16 cellular contexts compared by ENCODE assay signal in the genomic region with DNA sequence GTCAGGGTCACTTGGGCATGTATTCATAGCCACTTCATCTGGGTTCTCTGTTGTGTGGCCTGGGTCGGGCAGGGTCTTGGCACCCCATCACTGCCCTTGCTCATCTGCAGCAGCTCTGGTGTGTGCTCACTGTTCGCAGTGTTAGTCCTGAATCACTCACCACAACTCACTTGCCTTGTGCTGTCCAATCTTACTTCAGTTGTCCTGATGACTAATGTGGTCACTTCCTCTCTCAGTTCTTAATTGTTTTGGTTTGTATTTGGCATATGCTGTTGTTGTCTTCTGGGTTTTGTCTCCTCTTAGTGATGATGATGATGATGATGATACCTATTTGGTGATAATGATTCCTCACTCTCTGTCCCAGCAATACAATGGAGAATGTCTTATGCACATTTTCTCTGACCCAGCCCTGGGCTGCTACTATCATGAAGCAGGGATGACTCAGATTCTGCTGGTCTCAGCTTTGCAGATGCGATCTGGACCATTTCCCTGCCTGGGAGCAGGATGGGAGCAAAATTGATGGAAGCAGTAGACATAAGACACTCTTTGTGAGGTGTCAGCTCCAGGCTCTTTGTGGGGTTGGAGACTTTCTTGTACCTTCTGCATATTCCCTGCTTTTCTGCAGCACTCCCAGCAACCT. TPM values are rescaled to one million over a fixed set of nuclear protein-coding genes. Genes with fewer than 3 reads are reported as not detected.
DNase-seq lines count a peak whose midpoint lies in the region; ATAC-seq, FAIRE-seq and TF ChIP-seq lines count a peak whose summit lies in the region.
"Had no signal": no experiment of that assay in that cellular context is flagged by ENCODE, and none has a peak within 500 bp of the region (broad histone marks: within the 10 kb centered on the region; RNA-seq: fewer than 3 reads in every experiment).

No MANE protein-coding gene starts in this region.

- H3K27me3 Mint-ChIP-seq in astrocyte (ENCODE audit: low read depth, unreplicated experiment) (peaks cover 11% of the 10 kb centered on the region), immature natural killer cell (ENCODE audit: low read depth in 3 of 3) (peaks cover 4 to 10% (median 6%) of the 10 kb centered on the region in 3 donors)
- H3K27me3 Mint-ChIP-seq in activated CD4-positive, alpha-beta T cell treated with anti-CD3 and anti-CD28 coated beads, Interleukin-2, amount 10 ng/mL, durations not matched to agents 7 days and 5 days = peaks cover 4% of the 10 kb centered on the region

- no peak for TF ChIP-seq CTCF in astrocyte (IDR thresholded peaks at IDR 0.05; ENCODE audit: insufficient read depth, low read depth, low read length)

- H2AFZ ChIP-seq in astrocyte (ENCODE audit: low read depth, low read length) = no peak overlapping the region

- H3K36me3 ChIP-seq in astrocyte (ENCODE audit: insufficient read depth, low read length) = no peaks in the 10 kb centered on the region
- H3K36me3 ChIP-seq: left ventricle myocardium inferior had no signal

- H3K27ac Mint-ChIP-seq in astrocyte (ENCODE audit: unreplicated experiment) = no peak overlapping the region
- no peak overlapping the region for H3K27ac Mint-ChIP-seq in activated CD4-positive, alpha-beta T cell treated with anti-CD3 and anti-CD28 coated beads, Interleukin-2, amount 10 ng/mL, durations not matched to agents 7 days and 5 days
- no peak overlapping the region for H3K27ac Mint-ChIP-seq in immature natural killer cell
- H3K27ac Mint-ChIP-seq: activated naive CD4-positive, alpha-beta T cell treated with anti-CD3 and anti-CD28 coated beads, Interleukin-2, amount 50 U/mL, for 24 hours; nephron had no signal

- H3K9me3 Mint-ChIP-seq in astrocyte (ENCODE audit: unreplicated experiment) = no peaks in the 10 kb centered on the region
- no peaks in the 10 kb centered on the region for H3K9me3 Mint-ChIP-seq in activated CD4-positive, alpha-beta T cell treated with anti-CD3 and anti-CD28 coated beads, Interleukin-2, amount 10 ng/mL, durations not matched to agents 7 days and 5 days
- no peaks in the 10 kb centered on the region for H3K9me3 Mint-ChIP-seq in immature natural killer cell
- H3K9me3 Mint-ChIP-seq: activated naive CD4-positive, alpha-beta T cell treated with anti-CD3 and anti-CD28 coated beads, Interleukin-2, amount 50 U/mL, for 24 hours; nephron had no signal

- H3K4me1 Mint-ChIP-seq in astrocyte (ENCODE audit: low read depth, unreplicated experiment) (peaks cover 3% of the 10 kb centered on the region), immature natural killer cell (no peaks in the 10 kb centered on the region)
- H3K4me1 Mint-ChIP-seq in activated CD4-positive, alpha-beta T cell treated with anti-CD3 and anti-CD28 coated beads, Interleukin-2, amount 10 ng/mL, durations not matched to agents 7 days and 5 days = no peaks in the 10 kb centered on the region
- H3K4me1 Mint-ChIP-seq: activated naive CD4-positive, alpha-beta T cell treated with anti-CD3 and anti-CD28 coated beads, Interleukin-2, amount 50 U/mL, for 24 hours; nephron had no signal

- DNase-seq in EH (ENCODE audit: low read depth) = peak; percentile 51
- peak; percentile 35 for DNase-seq in astrocyte (ENCODE audit: low read depth)
- peak; percentile 50 for DNase-seq in kidney tubule cell (ENCODE audit: low spot score)
- no peak for DNase-seq in retina
- no peak for DNase-seq in activated CD4-positive, alpha-beta T cell treated with anti-CD3 and anti-CD28 coated beads, Interleukin-2, amount 10 ng/mL, durations not matched to agents 7 days and 5 days
- no peak for DNase-seq in immature natural killer cell
- no peak for DNase-seq in stimulated activated CD4-positive, alpha-beta T cell treated with anti-CD3 and anti-CD28 coated beads, Interleukin-4, amount 100 ng/mL, for 4 hours
- DNase-seq: hypothalamus; left ventricle myocardium inferior; stimulated activated CD4-positive, alpha-beta T cell treated with anti-CD3 and anti-CD28 coated beads, Interleukin-2, amount 100 ng/mL, for 48 hours had no signal

- FAIRE-seq in astrocyte (lab: Jason Lieb, UNC) = peak; percentile 73

- CTCF ChIA-PET in activated CD4-positive, alpha-beta T cell treated with anti-CD3 and anti-CD28 coated beads, Interleukin-2, amount 10 ng/mL, durations not matched to agents 7 days and 5 days (lab: Charles Lee) = interaction anchor here (1.6 kb wide), 1 partner anchor 18 kb away, joined by 4 read pairs; no protein-coding TSS in a partner anchor

- H3K36me3 Mint-ChIP-seq in astrocyte (ENCODE audit: low read depth, unreplicated experiment) (no peaks in the 10 kb centered on the region), immature natural killer cell (no peaks in the 10 kb centered on the region)
- no peaks in the 10 kb centered on the region for H3K36me3 Mint-ChIP-seq in activated CD4-positive, alpha-beta T cell treated with anti-CD3 and anti-CD28 coated beads, Interleukin-2, amount 10 ng/mL, durations not matched to agents 7 days and 5 days (ENCODE audit: low read depth)
- H3K36me3 Mint-ChIP-seq: activated naive CD4-positive, alpha-beta T cell treated with anti-CD3 and anti-CD28 coated beads, Interleukin-2, amount 50 U/mL, for 24 hours had no signal

- H3K4me1 ChIP-seq in astrocyte (ENCODE audit: insufficient read depth, low read length) = no peaks in the 10 kb centered on the region
- H3K4me1 ChIP-seq: left ventricle myocardium inferior had no signal

- H3K4me3 Mint-ChIP-seq in astrocyte (ENCODE audit: unreplicated experiment) (no peak overlapping the region), immature natural killer cell (no peak overlapping the region)
- no peak overlapping the region for H3K4me3 Mint-ChIP-seq in activated CD4-positive, alpha-beta T cell treated with anti-CD3 and anti-CD28 coated beads, Interleukin-2, amount 10 ng/mL, durations not matched to agents 7 days and 5 days
- H3K4me3 Mint-ChIP-seq: activated naive CD4-positive, alpha-beta T cell treated with anti-CD3 and anti-CD28 coated beads, Interleukin-2, amount 50 U/mL, for 24 hours; nephron had no signal

- no peak overlapping the region for H3K9ac ChIP-seq in astrocyte (ENCODE audit: low read length)

- peak; percentile 39 for ATAC-seq in HG03442 (IDR thresholded peaks at IDR 0.05; ENCODE audit: unreplicated experiment)
- ATAC-seq: SK-N-SH treated with all-trans-retinoic acid at 6 μM for 48 hours had no signal

- peaks cover 2% of the 10 kb centered on the region for H3K27me3 ChIP-seq in astrocyte (ENCODE audit: insufficient read depth, low read length)

- peak overlapping the region; percentile 28 for H3K4me2 ChIP-seq in astrocyte (ENCODE audit: low read length)

- H4K20me1 ChIP-seq in astrocyte (ENCODE audit: insufficient read depth, low read length) = no peaks in the 10 kb centered on the region

- H3K27ac ChIP-seq in astrocyte (ENCODE audit: low read depth, low read length) = no peak overlapping the region
- H3K27ac ChIP-seq: C4-2B, left ventricle myocardium inferior, VCaP had no signal

- H3K4me3 ChIP-seq in astrocyte (ENCODE audit: insufficient read depth, low read depth, low read length) = no peak overlapping the region
- H3K4me3 ChIP-seq: left ventricle myocardium inferior had no signal

- no peaks in the 10 kb centered on the region for H3K9me3 ChIP-seq in astrocyte (ENCODE audit: insufficient read depth, low read depth, low read length)
- H3K9me3 ChIP-seq: left ventricle myocardium inferior had no signal

- POLR2A ChIA-PET in activated CD4-positive, alpha-beta T cell treated with anti-CD3 and anti-CD28 coated beads, Interleukin-2, amount 10 ng/mL, durations not matched to agents 7 days and 5 days (lab: Charles Lee) = no interaction called here

- H3K79me2 ChIP-seq in astrocyte (ENCODE audit: insufficient read depth, low read length) = no peaks in the 10 kb centered on the region

RNA-seq across cellular contexts. Expression of a gene that starts 17.0 kb away (rescaled TPM):
- 1.2 and 1.5 TPM in 2 replicates for total RNA-seq in astrocyte
- total RNA-seq in activated CD4-positive, alpha-beta T cell treated with anti-CD3 and anti-CD28 coated beads, Interleukin-2, amount 10 ng/mL, durations not matched to agents 7 days and 5 days = not detected
- polyA plus RNA-seq in immature natural killer cell = not detected

Comparison
In these comparisons a context has a peak if more than half of its experiments do, and no peak if none do; other contexts are left out.
1. DNase-seq: peak in EH (single experiment), astrocyte (single experiment) and kidney tubule cell (single experiment); none in retina (single experiment), activated CD4-positive, alpha-beta T cell treated with anti-CD3 and anti-CD28 coated beads, Interleukin-2, amount 10 ng/mL, durations not matched to agents 7 days and 5 days (single experiment), immature natural killer cell (0 of 3) and stimulated activated CD4-positive, alpha-beta T cell treated with anti-CD3 and anti-CD28 coated beads, Interleukin-4, amount 100 ng/mL, for 4 hours (0 of 2).